Comparison of ENCODE assay signal across 23 cellular contexts in genomic region chr12:109753959-109754358, GRCh38. TPM values are rescaled to one million over a fixed set of nuclear protein-coding genes. Genes with fewer than 3 reads are reported as not detected.
DNase-seq lines count a peak whose midpoint lies in the region; ATAC-seq and TF ChIP-seq lines count a peak whose summit lies in the region.
"Had no signal": no experiment of that assay in that cellular context is flagged by ENCODE, and none has a peak within 500 bp of the region (broad histone marks: within the 10 kb centered on the region; RNA-seq: fewer than 3 reads in every experiment).

No MANE protein-coding gene starts in this region.

- H3K36me3 ChIP-seq in osteoblast (ENCODE audit: insufficient read depth, low read length): no peaks in the 10 kb centered on the region
- H3K36me3 ChIP-seq: BLaER1 treated with 17β-estradiol and CSF1 and Interleukin-3, amounts not matched to agents 10 nM and 100 nM had no signal

- H3K27me3 Mint-ChIP-seq in endothelial cell (ENCODE audit: unreplicated experiment): no peaks in the 10 kb centered on the region

- no peaks in the 10 kb centered on the region for H4K20me1 ChIP-seq in osteoblast (ENCODE audit: insufficient read depth, low read length)

- peaks cover 5% of the 10 kb centered on the region for H3K27me3 ChIP-seq in osteoblast (ENCODE audit: insufficient read depth, low read length)
- H3K27me3 ChIP-seq: BLaER1 treated with 17β-estradiol and CSF1 and Interleukin-3, amounts not matched to agents 10 nM and 100 nM had no signal

- H3K4me1 ChIP-seq in osteoblast (ENCODE audit: insufficient read depth, low read length): no peaks in the 10 kb centered on the region
- H3K4me1 ChIP-seq: BLaER1 treated with 17β-estradiol and CSF1 and Interleukin-3, amounts not matched to agents 10 nM and 100 nM; Caco-2 had no signal

- H3K9me3 Mint-ChIP-seq in endothelial cell (ENCODE audit: unreplicated experiment): no peaks in the 10 kb centered on the region

- peak overlapping the region; percentile 13 for H3K27ac Mint-ChIP-seq in endothelial cell (ENCODE audit: unreplicated experiment)
- H3K27ac Mint-ChIP-seq: CD4-positive, alpha-beta memory T cell had no signal

- H3K27ac ChIP-seq in 22Rv1 (peak overlapping the region; percentile 5; the same call in 1 of the 2 replicates), osteoblast (ENCODE audit: low read depth, low read length) (no peak overlapping the region)
- H3K27ac ChIP-seq: BLaER1 treated with 17β-estradiol and CSF1 and Interleukin-3, amounts not matched to agents 10 nM and 100 nM; PC-9; RWPE1 had no signal

- H3K4me3 Mint-ChIP-seq in endothelial cell (ENCODE audit: unreplicated experiment): no peak overlapping the region
- H3K4me3 Mint-ChIP-seq: CD4-positive, alpha-beta memory T cell had no signal

- peaks cover 2% of the 10 kb centered on the region for H3K9me3 ChIP-seq in osteoblast (ENCODE audit: low read depth, low read length)

- peak; percentile 22 for DNase-seq in LNCaP clone FGC (ENCODE audit: low read depth)
- DNase-seq in endothelial cell (ENCODE audit: low spot score): no peak
- peak; percentile 52 for DNase-seq in osteoblast (ENCODE audit: insufficient read length, low spot score, missing footprints)
- no peak for DNase-seq in NCI-H2227 (lab: John Stamatoyannopoulos, UW; ENCODE audit: unreplicated experiment)
- DNase-seq in germinal center (ENCODE audit: low spot score): no peak
- DNase-seq: ACHN; CD4-positive, alpha-beta memory T cell; DMS 273 treated with DMSO at 0.1 percent for 48 hours; DMS79 treated with DMSO at 0.1 percent for 48 hours; NCI-H1092; NCI-H1436; NCI-H1930; NCI-H226; NCI-H510A treated with DMSO at 0.1 percent for 48 hours; NCI-H748 treated with DMSO at 0.1 percent for 48 hours; PC-9; SHP77 treated with DMSO at 0.1 percent for 48 hours had no signal

- H3K79me2 ChIP-seq in osteoblast (ENCODE audit: insufficient read depth, low read length): no peaks in the 10 kb centered on the region

- H3K4me3 ChIP-seq in LNCaP clone FGC (ENCODE audit: low read depth, low read length) (no peak overlapping the region), osteoblast (ENCODE audit: insufficient read depth, low read length) (no peak overlapping the region)
- H3K4me3 ChIP-seq: BLaER1 treated with 17β-estradiol and CSF1 and Interleukin-3, amounts not matched to agents 10 nM and 100 nM; K562; PC-9 had no signal

- H2AFZ ChIP-seq in osteoblast (ENCODE audit: low read length): no peak overlapping the region
- H2AFZ ChIP-seq: PC-9 had no signal

- TF ChIP-seq CTCF in 22Rv1 (IDR thresholded peaks at IDR 0.05): no peak
- TF ChIP-seq CTCF in LNCaP clone FGC (IDR thresholded peaks at IDR 0.05; ENCODE audit: control insufficient read depth, extremely low read depth, insufficient read depth): no peak
- TF ChIP-seq CTCF in endothelial cell (IDR thresholded peaks at IDR 0.05; ENCODE audit: unreplicated experiment): no peak
- no peak for TF ChIP-seq CTCF in osteoblast (IDR thresholded peaks at IDR 0.05; ENCODE audit: extremely low read depth, low read depth, low read length)

- no peak for ATAC-seq in HG03565 (IDR thresholded peaks at IDR 0.05; ENCODE audit: unreplicated experiment)
- ATAC-seq: K562 had no signal

- peaks cover 50% of the 10 kb centered on the region for H3K4me1 Mint-ChIP-seq in endothelial cell (ENCODE audit: unreplicated experiment)
- H3K4me1 Mint-ChIP-seq: CD4-positive, alpha-beta memory T cell had no signal

- H3K36me3 Mint-ChIP-seq in endothelial cell (ENCODE audit: low read depth, unreplicated experiment): peaks cover 25% of the 10 kb centered on the region

- H3K4me2 ChIP-seq in osteoblast (ENCODE audit: insufficient read depth, low read length): no peak overlapping the region
- H3K4me2 ChIP-seq: BLaER1 treated with 17β-estradiol and CSF1 and Interleukin-3, amounts not matched to agents 10 nM and 100 nM; PC-9 had no signal

RNA-seq across cellular contexts. Expression of gene FAM222A, which starts 40.3 kb away (rescaled TPM):
- total RNA-seq in endothelial cell (ENCODE audit: unreplicated experiment) (14.2 TPM), osteoblast (0.29 and 0.36 TPM in 2 replicates)

Comparison
In these comparisons a context has a peak if more than half of its experiments do, and no peak if none do; other contexts are left out.
1. DNase-seq: peak in LNCaP clone FGC (single experiment) and osteoblast (single experiment); none in endothelial cell (single experiment), NCI-H2227 (single experiment) and germinal center (single experiment).
2. RNA of gene FAM222A, which starts 40.3 kb away (total RNA-seq): 14.2 TPM in endothelial cell (single experiment); 0.29 to 0.36 TPM in osteoblast; every median in the first group is over 10 times any median in the second.